Comparison of ENCODE assay signal across 23 cellular contexts in genomic region chr3:194998948-194999347, GRCh38.
"Had no signal": no experiment of that assay in that cellular context is flagged by ENCODE, and none has a peak within 500 bp of the region (broad histone marks: within the 10 kb centered on the region; RNA-seq: fewer than 3 reads in every experiment).

No MANE protein-coding gene starts in this region.

- H3K4me1 Mint-ChIP-seq: immature natural killer cell had no signal

- H3K27ac ChIP-seq: esophagus squamous epithelium, gastroesophageal sphincter, sigmoid colon, skin epidermis, testis, tibial nerve had no signal

- H3K27me3 ChIP-seq: esophagus squamous epithelium, gastroesophageal sphincter, sigmoid colon, testis, tibial nerve had no signal

- H3K9me3 ChIP-seq: esophagus squamous epithelium, gastroesophageal sphincter, sigmoid colon, testis, tibial nerve had no signal

- H3K4me3 ChIP-seq: esophagus squamous epithelium, gastroesophageal sphincter, lung, sigmoid colon, skin epidermis, testis, tibial nerve had no signal

- H3K9me3 Mint-ChIP-seq: effector memory CD8-positive, alpha-beta T cell; immature natural killer cell; naive B cell; nephron; stimulated activated naive B cell treated with anti-CD40 and anti-IgM and Interleukin-4, amounts not matched to agents 10 μg/mL and 1 μg/mL and 100 μg/mL, for 72 hours; stimulated activated naive CD8-positive, alpha-beta T cell treated with anti-CD3 and anti-CD28 coated beads, Interleukin-15, amount 100 ng/mL, for 72 hours had no signal

- H3K4me3 Mint-ChIP-seq: effector memory CD8-positive, alpha-beta T cell; immature natural killer cell; naive B cell; nephron; stimulated activated naive B cell treated with anti-CD40 and anti-IgM and Interleukin-4, amounts not matched to agents 10 μg/mL and 1 μg/mL and 100 μg/mL, for 72 hours; stimulated activated naive CD8-positive, alpha-beta T cell treated with anti-CD3 and anti-CD28 coated beads, Interleukin-15, amount 100 ng/mL, for 72 hours had no signal

- ATAC-seq: effector memory CD8-positive, alpha-beta T cell; gastroesophageal sphincter; left cardiac atrium; left ventricle myocardium superior; stimulated activated naive B cell treated with anti-CD40 and anti-IgM and Interleukin-4, amounts not matched to agents 10 μg/mL and 1 μg/mL and 100 μg/mL, for 72 hours; stimulated activated naive CD8-positive, alpha-beta T cell treated with anti-CD3 and anti-CD28 coated beads, Interleukin-15, amount 100 ng/mL, for 72 hours had no signal

- H3K36me3 ChIP-seq: esophagus squamous epithelium, gastroesophageal sphincter, sigmoid colon, tibial nerve had no signal

- H3K27ac Mint-ChIP-seq: effector memory CD8-positive, alpha-beta T cell; immature natural killer cell; nephron; stimulated activated naive CD8-positive, alpha-beta T cell treated with anti-CD3 and anti-CD28 coated beads, Interleukin-15, amount 100 ng/mL, for 72 hours had no signal

- DNase-seq: cortex of kidney; effector memory CD8-positive, alpha-beta T cell; esophagus squamous epithelium; foreskin fibroblast; glutamatergic neuron; immature natural killer cell; kidney; left cardiac atrium; left ventricle myocardium superior; mesenchymal stem cell; midbrain; naive B cell; sigmoid colon; stimulated activated CD4-positive, alpha-beta T cell treated with anti-CD3 and anti-CD28 coated beads, Interleukin-2, amount 100 ng/mL, for 24 hours; stimulated activated CD4-positive, alpha-beta T cell treated with anti-CD3 and anti-CD28 coated beads, Interleukin-4, amount 100 ng/mL, for 4 hours; stimulated activated naive B cell treated with anti-CD40 and anti-IgM and Interleukin-4, amounts not matched to agents 10 μg/mL and 1 μg/mL and 100 μg/mL, for 72 hours; stimulated activated naive CD8-positive, alpha-beta T cell treated with anti-CD3 and anti-CD28 coated beads, Interleukin-15, amount 100 ng/mL, for 72 hours; testis had no signal

- H3K36me3 Mint-ChIP-seq: immature natural killer cell; naive B cell; stimulated activated naive B cell treated with anti-CD40 and anti-IgM and Interleukin-4, amounts not matched to agents 10 μg/mL and 1 μg/mL and 100 μg/mL, for 72 hours had no signal
